Comparison of ENCODE assay signal across 27 cellular contexts in genomic region chr22:50607366-50608020, GRCh38. TPM values are rescaled to one million over a fixed set of nuclear protein-coding genes. Genes with fewer than 3 reads are reported as not detected.
DNase-seq lines count a peak whose midpoint lies in the region; ATAC-seq and TF ChIP-seq lines count a peak whose summit lies in the region.
"Had no signal": no experiment of that assay in that cellular context is flagged by ENCODE, and none has a peak within 500 bp of the region (broad histone marks: within the 10 kb centered on the region; RNA-seq: fewer than 3 reads in every experiment).

No MANE protein-coding gene starts in this region.

- H3K27me3 ChIP-seq in heart right ventricle, result peaks cover 0 to 64% (median 47%) of the 10 kb centered on the region in 7 donors

- no peak overlapping the region for H3K27ac ChIP-seq in heart right ventricle
- H3K27ac ChIP-seq: A549, PC-9, SJCRH30 had no signal

- H3K4me1 Mint-ChIP-seq in T-helper 17 cell, result peaks cover 6% of the 10 kb centered on the region

- H3K4me3 ChIP-seq in heart right ventricle, result no peak overlapping the region
- H3K4me3 ChIP-seq: A549, PC-9, SJCRH30 had no signal

- ATAC-seq in heart right ventricle, result no peak
- no peak for ATAC-seq in T-helper 17 cell
- no peak for ATAC-seq in GM21360 (IDR thresholded peaks at IDR 0.05; ENCODE audit: unreplicated experiment)
- ATAC-seq in GM19351 (IDR thresholded peaks at IDR 0.05; ENCODE audit: unreplicated experiment), result no peak
- ATAC-seq: A549, Right ventricle myocardium inferior, SK-N-SH treated with all-trans-retinoic acid at 6 μM for 48 hours had no signal

- peaks cover 58% of the 10 kb centered on the region for H3K27me3 Mint-ChIP-seq in T-helper 17 cell

- DNase-seq in cardiac septum (ENCODE audit: low spot score) (peak; percentile 60), heart right ventricle (no peak), T-helper 17 cell (no peak), islet precursor cell (peak; percentile 52), HCEC 1CT (no peak)
- DNase-seq: AML-193; C1 segment of cervical spinal cord; CD4-positive, alpha-beta memory T cell; COR-L47; GF-D8; Karpas-422; NCI-H1092; NCI-H1417 treated with DMSO at 0.1 percent for 48 hours; NCI-H1694 treated with DMSO at 0.1 percent for 48 hours; NCI-H2081; NCI-H2227 treated with DMSO at 0.1 percent for 48 hours; NCI-H526 treated with DMSO at 0.1 percent for 48 hours; PC-9; SJCRH30 had no signal

- H3K9me3 ChIP-seq in heart right ventricle (no peaks in the 10 kb centered on the region), T-helper 17 cell (ENCODE audit: control insufficient read depth, low read length, poor library complexity, severe bottlenecking) (no peaks in the 10 kb centered on the region)
- H3K9me3 ChIP-seq: A549, SJCRH30 had no signal

- intact Hi-C loops in cardiac septum (cut with DNase I), result no loop called here
- intact Hi-C loops in heart right ventricle (cut with DNase I), result no loop called here

- no peaks in the 10 kb centered on the region for H3K36me3 Mint-ChIP-seq in T-helper 17 cell (ENCODE audit: low read depth)
- H3K36me3 Mint-ChIP-seq: CD4-positive, alpha-beta memory T cell had no signal

- H3K36me3 ChIP-seq in heart right ventricle, result no peaks in the 10 kb centered on the region
- H3K36me3 ChIP-seq: SJCRH30 had no signal

- H3K27ac Mint-ChIP-seq in T-helper 17 cell, result no peak overlapping the region
- H3K27ac Mint-ChIP-seq: CD4-positive, alpha-beta memory T cell had no signal

- peak overlapping the region; percentile 47 for H3K4me3 Mint-ChIP-seq in T-helper 17 cell
- H3K4me3 Mint-ChIP-seq: CD4-positive, alpha-beta memory T cell had no signal

- H3K4me1 ChIP-seq in heart right ventricle, result peaks cover 0 to 6% (median 0%) of the 10 kb centered on the region in 9 donors
- H3K4me1 ChIP-seq: A549, SJCRH30 had no signal

- WGBS in heart right ventricle, 2 donors, result 79 to 80% methylated on average over 11 of the region's 11 CpGs

- TF ChIP-seq CTCF in heart right ventricle (IDR thresholded peaks at IDR 0.05), result no peak

RNA-seq across cellular contexts. Expression of gene MAPK8IP2, which starts 6.9 kb away (rescaled TPM):
- total RNA-seq in cardiac septum (0.48 TPM), heart right ventricle (under 1 TPM; 0.08 to 0.52 (median 0.27) TPM), T-helper 17 cell (under 1 TPM; 0.08 to 0.17 TPM)
- polyA plus RNA-seq in heart right ventricle, result under 1 TPM; 0.22 to 0.49 TPM
- total RNA-seq: HT-29 had no signal
- polyA plus RNA-seq: CD4-positive, alpha-beta memory T cell had no signal

RNA-seq across cellular contexts. Expression of gene ARSA, which starts 20.5 kb away (rescaled TPM):
- total RNA-seq in cardiac septum (33.7 TPM), heart right ventricle (10 to 100 TPM; 19.6 to 33.3 (median 26.0) TPM), T-helper 17 cell (10 to 100 TPM; 59.4 to 64.0 TPM)
- 10 to 100 TPM; 17.5 to 62.3 TPM for polyA plus RNA-seq in heart right ventricle

RNA-seq across cellular contexts. Expression of gene CHKB, which starts 24.8 kb away (rescaled TPM):
- total RNA-seq in cardiac septum (49.4 TPM), heart right ventricle (10 to 100 TPM; 31.7 to 60.1 (median 39.9) TPM), T-helper 17 cell (100 to 1,000 TPM; 133 to 181 TPM)
- 100 to 1,000 TPM in 1 of 2 donors, 10 to 100 TPM in 1; 27.1 to 251 TPM for polyA plus RNA-seq in heart right ventricle

RNA-seq across cellular contexts. Expression of gene CPT1B, which starts 29.3 kb away (rescaled TPM):
- total RNA-seq in cardiac septum (253 TPM), heart right ventricle (100 to 1,000 TPM; 135 to 487 (median 415) TPM), T-helper 17 cell (10 to 100 TPM; 40.0 to 59.5 TPM)
- polyA plus RNA-seq in heart right ventricle, result 100 to 1,000 TPM in 1 of 2 donors, 10 to 100 TPM in 1; 61.2 to 351 TPM

RNA-seq across cellular contexts. Expression of gene SYCE3, which starts 44.8 kb away (rescaled TPM):
- total RNA-seq in cardiac septum (not detected), heart right ventricle (under 1 TPM in 2 of 10 donors, not detected in 8; 0.74 to 0.90 TPM), T-helper 17 cell (not detected)
- not detected for polyA plus RNA-seq in heart right ventricle
- total RNA-seq: CD4-positive, alpha-beta memory T cell; H4; HT-29; PC-9; Right ventricle myocardium inferior; RPMI7951; SJCRH30 had no signal

Comparison
In these comparisons a context has a peak if more than half of its experiments do, and no peak if none do; other contexts are left out.
1. DNase-seq: peak in cardiac septum (single experiment) and islet precursor cell (single experiment); none in heart right ventricle (0 of 2), T-helper 17 cell (0 of 3) and HCEC 1CT (single experiment).